18 cellular contexts compared by ENCODE assay signal in the genomic region with DNA sequence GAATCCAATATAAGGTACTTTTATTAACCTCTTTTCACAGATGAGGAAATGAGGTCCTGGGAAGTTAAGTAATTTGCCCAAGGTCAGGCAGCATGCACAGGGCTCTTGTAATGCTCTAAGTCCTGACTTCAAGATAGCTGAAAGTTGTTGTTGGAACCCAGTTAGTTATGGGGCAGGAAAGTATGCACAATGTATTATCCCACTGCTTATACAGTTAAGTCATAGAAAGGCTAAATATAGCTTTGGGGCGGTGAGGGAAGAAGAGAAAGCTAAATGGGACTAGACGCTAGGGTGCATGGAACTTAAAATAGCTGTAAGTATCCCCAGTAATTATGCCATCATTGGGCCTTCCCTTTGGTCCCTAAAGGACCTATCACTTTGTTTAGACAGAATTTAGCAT. TPM values are rescaled to one million over a fixed set of nuclear protein-coding genes. Genes with fewer than 3 reads are reported as not detected.
DNase-seq lines count a peak whose midpoint lies in the region; ATAC-seq and FAIRE-seq lines count a peak whose summit lies in the region.
"Had no signal": no experiment of that assay in that cellular context is flagged by ENCODE, and none has a peak within 500 bp of the region (broad histone marks: within the 10 kb centered on the region; RNA-seq: fewer than 3 reads in every experiment).

No MANE protein-coding gene starts in this region.

- no peaks in the 10 kb centered on the region for H3K9me3 Mint-ChIP-seq in immature natural killer cell

- peak overlapping the region; percentile 73 to 91 (median 84) for H3K27ac Mint-ChIP-seq in immature natural killer cell

- no peak for DNase-seq in Right ventricle myocardium superior
- no peak for DNase-seq in Right ventricle myocardium inferior (ENCODE audit: missing footprints)
- DNase-seq in astrocyte of the hippocampus (ENCODE audit: low read depth, low spot score), result peak; percentile 31
- no peak for DNase-seq in immature natural killer cell
- no peak for DNase-seq in urothelium cell line (ENCODE audit: low spot score)
- no peak for DNase-seq in putamen (ENCODE audit: low spot score)
- DNase-seq: 8988T; activated CD8-positive, alpha-beta memory T cell treated with anti-CD3 and anti-CD28 coated beads, Interleukin-2, amount 50 U/mL, for 48 hours; activated gamma-delta T cell; amniotic stem cell; effector memory CD4-positive, alpha-beta T cell; left ventricle myocardium inferior; NCI-H1417 treated with DMSO at 0.1 percent for 48 hours; NCI-H526 treated with DMSO at 0.1 percent for 48 hours had no signal

- peak; percentile 62 for FAIRE-seq in urothelium cell line (lab: Jason Lieb, UNC)
- FAIRE-seq: HepG2 had no signal

- peaks cover 65 to 80% of the 10 kb centered on the region in 2 donors for H3K4me1 Mint-ChIP-seq in immature natural killer cell

- intact Hi-C loops in Right ventricle myocardium superior (cut with DNase I) (no loop called here), Right ventricle myocardium inferior (cut with DNase I) (no loop called here)

- H3K27me3 Mint-ChIP-seq in immature natural killer cell (ENCODE audit: low read depth in 3 of 3), result peaks cover 0 to 3% (median 0%) of the 10 kb centered on the region in 3 donors
- H3K27me3 Mint-ChIP-seq: progenitor cell of endocrine pancreas had no signal

- peak; percentile 27 for ATAC-seq in Right ventricle myocardium superior (ENCODE audit: poor library complexity)
- no peak for ATAC-seq in Right ventricle myocardium inferior
- no peak for ATAC-seq in HG03196 (IDR thresholded peaks at IDR 0.05; ENCODE audit: unreplicated experiment)
- no peak for ATAC-seq in HG02981 (IDR thresholded peaks at IDR 0.05; ENCODE audit: unreplicated experiment)
- ATAC-seq: HepG2 had no signal

- H3K4me3 Mint-ChIP-seq in immature natural killer cell, result peak overlapping the region in 2 of 5 donors; percentile 14 to 46

- no peaks in the 10 kb centered on the region for H3K36me3 Mint-ChIP-seq in immature natural killer cell

RNA-seq across cellular contexts. Expression of a gene that starts 9.2 kb away (rescaled TPM):
- total RNA-seq in Right ventricle myocardium superior, result 4.0 TPM
- 5.7 TPM for total RNA-seq in Right ventricle myocardium inferior
- polyA plus RNA-seq in immature natural killer cell, result 10 to 100 TPM; 13.8 to 33.2 (median 18.0) TPM
